8 cellular contexts compared by ENCODE assay signal in genomic region chr1:7705048-7705907, GRCh38.
DNase-seq lines count a peak whose midpoint lies in the region; ATAC-seq and TF ChIP-seq lines count a peak whose summit lies in the region.

No MANE protein-coding gene starts in this region.

- peak overlapping the region; percentile 75 to 80 (median 80) for H3K4me3 Mint-ChIP-seq in T-cell
- H3K4me3 Mint-ChIP-seq in stimulated activated naive CD8-positive, alpha-beta T cell treated with anti-CD3 and anti-CD28 coated beads, Interleukin-15, amount 100 ng/mL, for 72 hours = peak overlapping the region; percentile 70 to 78

- intact Hi-C loops in left lung (cut with DNase I) = no loop called here

- peaks cover 16% of the 10 kb centered on the region for H3K4me1 ChIP-seq in BLaER1
- peaks cover 0 to 18% of the 10 kb centered on the region in 2 donors for H3K4me1 ChIP-seq in left lung

- POLR2A ChIA-PET in T-cell (lab: Charles Lee) = interaction anchor here (0.6 to 1.0 kb wide), 2 partner anchors 13 to 79 kb away, joined by 4 to 6 read pairs; partner anchors contain the start of gene PER3 (in 1 of the 2)

- no peaks in the 10 kb centered on the region for H3K36me3 Mint-ChIP-seq in T-cell

- no peak for TF ChIP-seq CTCF in left lung (IDR thresholded peaks at IDR 0.05)

- DNase-seq in T-cell = peak in 31 of 34 experiments; percentile 20 to 63 (median 44)
- peak in 48 of 61 donors; percentile 29 to 80 (median 60) for DNase-seq in caudate nucleus (lab: John Stamatoyannopoulos, UW)
- DNase-seq in left lung = peak; percentile 36 to 82
- DNase-seq in stimulated activated naive CD8-positive, alpha-beta T cell treated with anti-CD3 and anti-CD28 coated beads, Interleukin-15, amount 100 ng/mL, for 72 hours = no peak
- no peak for DNase-seq in RPMI8226
- DNase-seq in inferior parietal cortex (ENCODE audit: extremely low spot score) = no peak
- no peak for DNase-seq in NCI-H1436 treated with DMSO at 0.1 percent for 48 hours (lab: John Stamatoyannopoulos, UW)

- H3K4me3 ChIP-seq in BLaER1 (peak overlapping the region; percentile 77), left lung (peak overlapping the region; percentile 28 to 48)

- CTCF ChIA-PET in T-cell (lab: Charles Lee) = interaction anchor here in 1 of 2 donors (1.0 to 1.6 kb wide), 2 partner anchors 38 to 47 kb away, joined by 4 to 6 read pairs; no protein-coding TSS in a partner anchor

- H3K9me3 ChIP-seq in BLaER1 (no peaks in the 10 kb centered on the region), left lung (no peaks in the 10 kb centered on the region)

- no peaks in the 10 kb centered on the region for H3K9me3 Mint-ChIP-seq in T-cell
- no peaks in the 10 kb centered on the region for H3K9me3 Mint-ChIP-seq in stimulated activated naive CD8-positive, alpha-beta T cell treated with anti-CD3 and anti-CD28 coated beads, Interleukin-15, amount 100 ng/mL, for 72 hours

- ATAC-seq in T-cell (replicated peaks in 1 of 4) (peak; percentile 6 to 14 (median 12)), left lung (peak; percentile 9)
- no peak for ATAC-seq in stimulated activated naive CD8-positive, alpha-beta T cell treated with anti-CD3 and anti-CD28 coated beads, Interleukin-15, amount 100 ng/mL, for 72 hours

- H3K36me3 ChIP-seq in BLaER1 (0 out of 2 replicates have a peak, but pooled peaks cover 7% of the 10 kb centered on the region), left lung (no peaks in the 10 kb centered on the region)

- 0 out of 2 replicates have a peak, but pooled peaks cover 9% of the 10 kb centered on the region for H3K27me3 ChIP-seq in BLaER1
- H3K27me3 ChIP-seq in left lung = peaks cover 0 to 70% of the 10 kb centered on the region in 2 donors

- H3K27me3 Mint-ChIP-seq in T-cell = peaks cover 43 to 54% of the 10 kb centered on the region in 2 donors
- peaks cover 84% of the 10 kb centered on the region for H3K27me3 Mint-ChIP-seq in stimulated activated naive CD8-positive, alpha-beta T cell treated with anti-CD3 and anti-CD28 coated beads, Interleukin-15, amount 100 ng/mL, for 72 hours

- H3K27ac ChIP-seq in BLaER1 (no peak overlapping the region), caudate nucleus (ENCODE audit: low read depth, low read length) (peak overlapping the region; percentile 77), left lung (peak overlapping the region; percentile 13 to 41)

- peak overlapping the region; percentile 80 for H3K4me2 ChIP-seq in BLaER1

- H3K27ac Mint-ChIP-seq in T-cell = peak overlapping the region; percentile 46 to 58
- H3K27ac Mint-ChIP-seq in stimulated activated naive CD8-positive, alpha-beta T cell treated with anti-CD3 and anti-CD28 coated beads, Interleukin-15, amount 100 ng/mL, for 72 hours = peak overlapping the region in 1 of 2 donors; percentile 67

- H3K4me1 Mint-ChIP-seq in T-cell = peaks cover 7 to 21% (median 13%) of the 10 kb centered on the region in 3 donors
- peaks cover 16% of the 10 kb centered on the region for H3K4me1 Mint-ChIP-seq in stimulated activated naive CD8-positive, alpha-beta T cell treated with anti-CD3 and anti-CD28 coated beads, Interleukin-15, amount 100 ng/mL, for 72 hours

- H3K9ac ChIP-seq in BLaER1 = peak overlapping the region; percentile 15; the same call in 1 of the 2 replicates

- H4K20me1 ChIP-seq in BLaER1 = no peaks in the 10 kb centered on the region

Comparison
In these comparisons a context has a peak if more than half of its experiments do, and no peak if none do; other contexts are left out.
1. DNase-seq: peak in T-cell (31 of 34), caudate nucleus (48 of 61) and left lung (2 of 2); none in stimulated activated naive CD8-positive, alpha-beta T cell treated with anti-CD3 and anti-CD28 coated beads, Interleukin-15, amount 100 ng/mL, for 72 hours (0 of 2), RPMI8226 (single experiment), inferior parietal cortex (single experiment) and NCI-H1436 treated with DMSO at 0.1 percent for 48 hours (single experiment).